1 cellular context compared by ENCODE assay signal in the genomic region with DNA sequence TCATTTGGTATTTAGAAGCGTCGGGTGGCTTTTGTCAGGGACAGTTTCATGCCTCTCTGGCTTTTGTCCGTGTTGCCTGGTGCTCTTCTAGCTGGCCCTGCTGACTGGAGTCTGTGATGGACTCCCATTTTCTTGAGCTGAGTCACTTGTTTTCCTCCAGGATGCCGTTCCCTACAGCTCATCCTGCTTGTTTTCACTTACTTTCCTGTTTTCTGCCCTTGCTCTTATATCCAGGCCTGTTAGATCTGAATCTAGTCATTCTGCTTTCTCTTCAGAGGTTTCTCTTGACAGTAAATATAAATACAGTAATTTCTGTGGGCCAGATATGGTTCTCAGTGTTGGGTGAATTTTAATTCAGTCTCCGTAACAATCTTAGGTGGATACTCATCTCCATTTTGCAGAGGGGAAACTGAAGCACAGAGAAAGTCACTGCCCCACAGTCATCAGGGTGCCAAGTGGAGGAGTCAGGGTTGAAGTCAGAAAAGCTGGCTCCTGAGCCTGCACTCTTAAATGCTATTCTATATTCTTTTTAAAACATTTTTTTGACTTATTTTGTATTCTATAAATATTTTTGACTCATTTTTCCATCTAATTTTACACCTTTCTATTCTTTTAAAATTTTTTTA.
TF ChIP-seq lines count a peak whose summit lies in the region.

No MANE protein-coding gene starts in this region.

TF ChIP-seq in SK-N-SH, 30 proteins besides CTCF, POLR2A, EP300 and RAD21 (continued from another document):
- TF ChIP-seq, protein P1, sequence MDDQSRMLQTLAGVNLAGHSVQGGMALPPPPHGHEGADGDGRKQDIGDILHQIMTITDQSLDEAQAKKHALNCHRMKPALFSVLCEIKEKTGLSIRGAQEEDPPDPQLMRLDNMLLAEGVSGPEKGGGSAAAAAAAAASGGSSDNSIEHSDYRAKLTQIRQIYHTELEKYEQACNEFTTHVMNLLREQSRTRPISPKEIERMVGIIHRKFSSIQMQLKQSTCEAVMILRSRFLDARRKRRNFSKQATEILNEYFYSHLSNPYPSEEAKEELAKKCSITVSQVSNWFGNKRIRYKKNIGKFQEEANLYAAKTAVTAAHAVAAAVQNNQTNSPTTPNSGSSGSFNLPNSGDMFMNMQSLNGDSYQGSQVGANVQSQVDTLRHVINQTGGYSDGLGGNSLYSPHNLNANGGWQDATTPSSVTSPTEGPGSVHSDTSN (IDR thresholded peaks at IDR 0.05), result peak; percentile 59
- TF ChIP-seq GATA2 (CRISPR knock-in tag; IDR thresholded peaks at IDR 0.05), result no peak
- no peak for TF ChIP-seq EZH2phosphoT487 (IDR thresholded peaks at IDR 0.05; ENCODE audit: borderline replicate concordance, low read depth)
TF ChIP-seq in SK-N-SH: peak in this region for 7.
